In the genomic region with DNA sequence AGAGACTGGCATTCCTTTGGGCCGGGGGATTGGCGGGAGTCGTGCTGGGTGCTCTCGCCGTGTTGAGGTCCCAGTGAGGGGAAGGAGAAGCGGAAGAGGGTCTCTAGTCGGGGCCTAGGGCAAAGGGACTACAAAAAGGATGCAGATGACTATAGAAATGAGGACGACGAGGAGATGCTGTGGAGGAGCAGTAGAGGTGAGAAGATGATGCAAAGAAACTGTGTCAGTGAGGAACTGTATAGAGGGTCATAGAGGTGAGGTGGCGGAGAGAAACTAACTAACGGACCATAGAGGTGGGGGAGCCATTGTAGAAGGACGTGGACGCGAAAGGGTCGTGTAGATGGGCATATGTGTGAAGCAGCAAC, we compare ENCODE assay signal across 8 cellular contexts. TPM values are rescaled to one million over a fixed set of nuclear protein-coding genes. Genes with fewer than 3 reads are reported as not detected.
DNase-seq lines count a peak whose midpoint lies in the region; ATAC-seq, FAIRE-seq and TF ChIP-seq lines count a peak whose summit lies in the region.

No MANE protein-coding gene starts in this region.

- peak overlapping the region; percentile 96 to 97 for H3K27ac ChIP-seq in A549
- H3K27ac ChIP-seq in K562 (ENCODE audit: extremely low read depth, low read depth, low read length), result peak overlapping the region; percentile 87

- in situ Hi-C loops in K562 (cut with MboI), result loop anchor here (25.0 kb wide), 1 partner anchor 1050 kb away; no protein-coding TSS in a partner anchor

- TF ChIP-seq POLR2A in A549 (IDR thresholded peaks at IDR 0.05; ENCODE audit: low read length), result no peak
- TF ChIP-seq POLR2A in K562 (conservative IDR thresholded peaks at IDR 0.05), result no peak; the same call in 1 of the 2 replicates

- H4K20me1 ChIP-seq in K562 (replicated peaks; ENCODE audit: control insufficient read depth, insufficient read depth, low read length), result peaks cover 6% of the 10 kb centered on the region; the same call in 1 of the 2 replicates

- H3K9me3 ChIP-seq in A549 (no peaks in the 10 kb centered on the region), K562 (replicated peaks; ENCODE audit: control insufficient read depth, insufficient read depth, low read depth, low read length) (no peaks in the 10 kb centered on the region), mononuclear cell (ENCODE audit: low read depth, low read length) (no peaks in the 10 kb centered on the region)

- no peak for FAIRE-seq in A549 (lab: Jason Lieb, UNC)
- peak; percentile 37 for FAIRE-seq in K562 (lab: Jason Lieb, UNC)

- TF ChIP-seq EP300 in A549 (IDR thresholded peaks at IDR 0.05), result no peak
- TF ChIP-seq EP300 in K562 (IDR thresholded peaks at IDR 0.05; ENCODE audit: low read length), result no peak

- intact Hi-C loops in K562 (cut with micrococcal nuclease), result no loop called here

- H3K4me2 ChIP-seq in A549 (peak overlapping the region; percentile 96), K562 (ENCODE audit: insufficient read depth, low read length) (peak overlapping the region; percentile 97)

- 2% methylated on average over 15 of the region's 15 CpGs for WGBS in A549 (ENCODE audit: missing lambda C conversion rate)
- WGBS in K562 (ENCODE audit: insufficient coverage, low coverage, missing lambda C conversion rate), result under 1% methylated on average over 13 of the region's 15 CpGs

- ATAC-seq in A549 (peak; percentile 14 to 33; a peak in 4 of 6 replicates), HG02798 (IDR thresholded peaks at IDR 0.05; ENCODE audit: poor library complexity, unreplicated experiment) (peak; percentile 8), K562 (peak; percentile 28), GM21717 (IDR thresholded peaks at IDR 0.05; ENCODE audit: unreplicated experiment) (no peak), HG03039 (IDR thresholded peaks at IDR 0.05; ENCODE audit: unreplicated experiment) (no peak)

- no peak for TF ChIP-seq RAD21 in A549 (conservative IDR thresholded peaks at IDR 0.05 in 1 of 2, IDR thresholded peaks at IDR 0.05 in 1 of 2)
- no peak for TF ChIP-seq RAD21 in K562 (CRISPR knock-in tag; conservative IDR thresholded peaks at IDR 0.05 in 1 of 2, IDR thresholded peaks at IDR 0.05 in 1 of 2)

- peaks cover 31% of the 10 kb centered on the region for H3K4me1 ChIP-seq in A549
- H3K4me1 ChIP-seq in K562 (replicated peaks in 1 of 2; ENCODE audit: control insufficient read depth in 2 of 2, insufficient read depth in 2 of 2, low read length in 2 of 2), result peaks cover 16 to 21% of the 10 kb centered on the region in 2 experiments; a peak in 4 of 5 replicates
- H3K4me1 ChIP-seq in mononuclear cell (ENCODE audit: insufficient read depth, low read length), result peaks cover 22% of the 10 kb centered on the region

- H3K79me2 ChIP-seq in K562 (ENCODE audit: control insufficient read depth, insufficient read depth, low read length), result peaks cover 59% of the 10 kb centered on the region

- TSS peak; percentile 83 for BruUV-seq in K562 (replicated peaks; lab: Mats Ljungman, UMichigan)

- no peaks in the 10 kb centered on the region for H3K9me1 ChIP-seq in K562 (ENCODE audit: control insufficient read depth, insufficient read depth, low read length)

- peaks cover 54% of the 10 kb centered on the region; the same call in 2 of the 3 replicates for H3K36me3 ChIP-seq in K562 (ENCODE audit: control insufficient read depth, insufficient read depth, low read length)

- no peaks in the 10 kb centered on the region for H3K27me3 ChIP-seq in K562 (ENCODE audit: control insufficient read depth in 2 of 2, insufficient read depth in 2 of 2, low read length in 2 of 2)
- no peaks in the 10 kb centered on the region for H3K27me3 ChIP-seq in mononuclear cell (ENCODE audit: insufficient read depth, low read length)

- CTCF ChIA-PET in A549 (lab: Yijun Ruan, JAX) (interaction anchor here (1.4 to 25.8 kb wide), 4 partner anchors 11 to 155 kb away, joined by 3 to 608 read pairs (median 196); a partner anchor contains a TSS), K562 (lab: Yijun Ruan, JAX; ENCODE audit: low intra/inter-chr PET ratio) (no interaction called here)

- H3K4me3 ChIP-seq in A549 (peak overlapping the region; percentile 83), K562 (peak overlapping the region; percentile 95), mononuclear cell (ENCODE audit: low read length) (peak overlapping the region; percentile 93)

- peak overlapping the region; percentile 98 for H2AFZ ChIP-seq in K562 (ENCODE audit: low read depth, low read length)

- DNase-seq in A549 (ENCODE audit: low read depth in 1 of 2, low spot score in 1 of 2) (no peak), K562 (ENCODE audit: extremely low read depth in 1 of 4, low spot score in 3 of 4) (no peak), SHP77 treated with DMSO at 0.1 percent for 48 hours (lab: John Stamatoyannopoulos, UW) (no peak), NCI-H1105 treated with DMSO at 0.1 percent for 48 hours (lab: John Stamatoyannopoulos, UW) (no peak)

- H3K9ac ChIP-seq in K562 (ENCODE audit: insufficient read depth in 1 of 2, low read depth in 2 of 2, low read length in 2 of 2), result peak overlapping the region; percentile 95 to 99

- TF ChIP-seq CTCF in A549 (IDR thresholded peaks at IDR 0.05), result no peak
- no peak for TF ChIP-seq CTCF in K562 (IDR thresholded peaks at IDR 0.05 in 2 of 3, conservative IDR thresholded peaks at IDR 0.05 in 1 of 3; ENCODE audit: insufficient read depth in 2 of 3, low read depth in 1 of 3, low read length in 3 of 3)

- POLR2A ChIA-PET in A549 (lab: Yijun Ruan, JAX) (interaction anchor here (1.0 to 1.8 kb wide), 4 partner anchors 9 to 73 kb away, joined by 3 to 6 read pairs (median 4); no protein-coding TSS in a partner anchor), K562 (lab: Yijun Ruan, JAX) (interaction anchor here (1.0 kb wide), 1 partner anchor 48 kb away, joined by 4 read pairs; no protein-coding TSS in a partner anchor)

RNA-seq across cellular contexts. Expression of a gene that starts 0.3 kb away (rescaled TPM):
- polyA plus RNA-seq in A549 (2011; rRNA removed) (21.1 and 26.7 TPM in 2 replicates), A549 (2017; fragmentation: RNase III; extraction: RNeasy Plus Mini Kit Qiagen cat#74134 plus additional on column Dnase treatment) (34.7 to 36.0 TPM (median 35.9 TPM) in 3 replicates), K562 (2011; rRNA removed) (16.1 and 17.4 TPM in 2 replicates), K562 (2014; fragmentation: Illumina TruSeq; extraction: Trizol) (34.7 and 35.5 TPM in 2 replicates), K562 (2014; fragmentation: Nextera tagmentation; extraction: Ambion mirVana) (10 to 100 TPM; 11.6 to 14.8 TPM), K562 (2014; rRNA removed) (16.6 and 18.9 TPM in 2 replicates)
- polyA plus RNA-seq in A549 (2012; cell fraction: cytosol; rRNA removed), result 19.5 and 21.8 TPM in 2 replicates
- polyA plus RNA-seq in A549 (2012; cell fraction: nucleus; rRNA removed), result 16.0 and 20.8 TPM in 2 replicates
- polyA minus RNA-seq in A549 (2011; rRNA and poly(A)+ RNA removed), result 21.0 and 21.4 TPM in 2 replicates
- total RNA-seq in K562 (2011; cell fraction: chromatin; rRNA removed; ENCODE audit: low replicate concordance), result 20.7 and 34.6 TPM in 2 replicates
- total RNA-seq in K562 (2011; cell fraction: nucleolus; rRNA removed), result 16.7 and 19.2 TPM in 2 replicates
- total RNA-seq in K562 (2011; cell fraction: nucleoplasm; rRNA removed), result 17.9 and 20.4 TPM in 2 replicates
- total RNA-seq in K562 (2014; rRNA removed) (17.9 and 20.6 TPM in 2 replicates), K562 (2014; rRNA removed; fragmentation: Illumina TruSeq; extraction: Trizol) (16.6 and 18.0 TPM in 2 replicates), K562 (2015; rRNA removed; fragmentation: Illumina TruSeq; extraction: Trizol) (13.6 and 14.3 TPM in 2 replicates), K562 (2021) (19.2 and 24.5 TPM in 2 replicates), mononuclear cell (2.0 TPM)
- 13.8 and 17.6 TPM in 2 replicates for polyA plus RNA-seq in K562 (2011; cell fraction: cytosol; rRNA removed)
- polyA plus RNA-seq in K562 (2011; cell fraction: nucleus; rRNA removed), result 13.3 and 19.8 TPM in 2 replicates
- 10.5 and 24.8 TPM in 2 replicates for polyA plus RNA-seq in K562 (2012)
- 15.7 and 22.2 TPM in 2 replicates for polyA minus RNA-seq in K562 (2011; rRNA and poly(A)+ RNA removed)
- 8.4 and 13.6 TPM in 2 replicates for polyA minus RNA-seq in K562 (2011; cell fraction: cytosol; rRNA and poly(A)+ RNA removed)
- 7.5 and 8.2 TPM in 2 replicates for polyA minus RNA-seq in K562 (2011; cell fraction: nucleus; rRNA and poly(A)+ RNA removed)

RNA-seq across cellular contexts. Expression of a gene that starts 0.4 kb away (rescaled TPM):
- 76.3 and 77.4 TPM in 2 replicates for polyA plus RNA-seq in A549 (2011; rRNA removed)
- 193 and 212 TPM in 2 replicates for polyA plus RNA-seq in A549 (2012; cell fraction: cytosol; rRNA removed)
- 145 and 218 TPM in 2 replicates for polyA plus RNA-seq in A549 (2012; cell fraction: nucleus; rRNA removed)
- 82.2 to 86.7 TPM (median 83.4 TPM) in 3 replicates for polyA plus RNA-seq in A549 (2017; fragmentation: RNase III; extraction: RNeasy Plus Mini Kit Qiagen cat#74134 plus additional on column Dnase treatment)
- 17.5 and 27.5 TPM in 2 replicates for polyA minus RNA-seq in A549 (2011; rRNA and poly(A)+ RNA removed)
- 12.8 and 41.1 TPM in 2 replicates for total RNA-seq in K562 (2011; cell fraction: chromatin; rRNA removed; ENCODE audit: low replicate concordance)
- total RNA-seq in K562 (2011; cell fraction: nucleolus; rRNA removed), result 39.1 and 47.4 TPM in 2 replicates
- 21.9 and 30.8 TPM in 2 replicates for total RNA-seq in K562 (2011; cell fraction: nucleoplasm; rRNA removed)
- 55.9 and 63.2 TPM in 2 replicates for total RNA-seq in K562 (2014; rRNA removed)
- total RNA-seq in K562 (2014; rRNA removed; fragmentation: Illumina TruSeq; extraction: Trizol), result 20.5 and 21.3 TPM in 2 replicates
- 40.0 and 42.5 TPM in 2 replicates for total RNA-seq in K562 (2015; rRNA removed; fragmentation: Illumina TruSeq; extraction: Trizol)
- total RNA-seq in K562 (2021), result 47.0 and 48.5 TPM in 2 replicates
- polyA plus RNA-seq in K562 (2011; rRNA removed), result 37.2 and 47.6 TPM in 2 replicates
- polyA plus RNA-seq in K562 (2011; cell fraction: cytosol; rRNA removed), result 62.0 and 116 TPM in 2 replicates
- polyA plus RNA-seq in K562 (2011; cell fraction: nucleus; rRNA removed), result 74.2 and 104 TPM in 2 replicates
- polyA plus RNA-seq in K562 (2012), result 58.5 and 65.3 TPM in 2 replicates
- polyA plus RNA-seq in K562 (2014; fragmentation: Illumina TruSeq; extraction: Trizol), result 29.1 and 50.5 TPM in 2 replicates
- 10 to 100 TPM; 15.1 to 25.6 TPM for polyA plus RNA-seq in K562 (2014; fragmentation: Nextera tagmentation; extraction: Ambion mirVana)
- 63.7 and 77.5 TPM in 2 replicates for polyA plus RNA-seq in K562 (2014; rRNA removed)
- polyA minus RNA-seq in K562 (2011; rRNA and poly(A)+ RNA removed), result 7.5 and 9.8 TPM in 2 replicates
- polyA minus RNA-seq in K562 (2011; cell fraction: cytosol; rRNA and poly(A)+ RNA removed), result 15.6 and 15.7 TPM in 2 replicates
- 26.4 and 27.4 TPM in 2 replicates for polyA minus RNA-seq in K562 (2011; cell fraction: nucleus; rRNA and poly(A)+ RNA removed)
- 18.9 TPM for total RNA-seq in mononuclear cell

RNA-seq across cellular contexts. Expression of a gene that starts 11.9 kb away (rescaled TPM):
- polyA plus RNA-seq in A549 (2011; rRNA removed) (13.8 and 15.7 TPM in 2 replicates), A549 (2017; fragmentation: RNase III; extraction: RNeasy Plus Mini Kit Qiagen cat#74134 plus additional on column Dnase treatment) (23.8 to 35.5 TPM (median 34.0 TPM) in 3 replicates), K562 (2011; rRNA removed) (14.7 and 29.0 TPM in 2 replicates), K562 (2014; fragmentation: Illumina TruSeq; extraction: Trizol) (11.8 and 30.3 TPM in 2 replicates), K562 (2014; fragmentation: Nextera tagmentation; extraction: Ambion mirVana) (under 1 TPM; 0.23 to 0.59 TPM), K562 (2014; rRNA removed) (42.5 and 43.7 TPM in 2 replicates)
- 24.1 and 41.0 TPM in 2 replicates for polyA plus RNA-seq in A549 (2012; cell fraction: cytosol; rRNA removed)
- polyA plus RNA-seq in A549 (2012; cell fraction: nucleus; rRNA removed), result 98.0 and 113 TPM in 2 replicates
- 17.2 and 17.9 TPM in 2 replicates for polyA minus RNA-seq in A549 (2011; rRNA and poly(A)+ RNA removed)
- 28.9 and 51.1 TPM in 2 replicates for total RNA-seq in K562 (2011; cell fraction: chromatin; rRNA removed; ENCODE audit: low replicate concordance)
- 36.8 and 39.7 TPM in 2 replicates for total RNA-seq in K562 (2011; cell fraction: nucleolus; rRNA removed)
- total RNA-seq in K562 (2011; cell fraction: nucleoplasm; rRNA removed), result 26.9 and 34.2 TPM in 2 replicates
- total RNA-seq in K562 (2014; rRNA removed) (27.2 and 31.7 TPM in 2 replicates), K562 (2014; rRNA removed; fragmentation: Illumina TruSeq; extraction: Trizol) (5.4 and 6.4 TPM in 2 replicates), K562 (2015; rRNA removed; fragmentation: Illumina TruSeq; extraction: Trizol) (18.5 and 19.8 TPM in 2 replicates), K562 (2021) (38.6 and 42.1 TPM in 2 replicates), mononuclear cell (8.1 TPM)
- 28.1 and 68.0 TPM in 2 replicates for polyA plus RNA-seq in K562 (2011; cell fraction: cytosol; rRNA removed)
- 65.4 and 125 TPM in 2 replicates for polyA plus RNA-seq in K562 (2011; cell fraction: nucleus; rRNA removed)
- polyA plus RNA-seq in K562 (2012), result 34.1 and 35.5 TPM in 2 replicates
- 8.0 and 8.6 TPM in 2 replicates for polyA minus RNA-seq in K562 (2011; rRNA and poly(A)+ RNA removed)
- polyA minus RNA-seq in K562 (2011; cell fraction: cytosol; rRNA and poly(A)+ RNA removed), result 19.6 and 24.0 TPM in 2 replicates
- 19.8 and 24.9 TPM in 2 replicates for polyA minus RNA-seq in K562 (2011; cell fraction: nucleus; rRNA and poly(A)+ RNA removed)

RNA-seq across cellular contexts. Expression of a gene that starts 18.4 kb away (rescaled TPM):
- polyA plus RNA-seq in A549 (2011; rRNA removed), result 17.4 and 31.1 TPM in 2 replicates
- polyA plus RNA-seq in A549 (2012; cell fraction: cytosol; rRNA removed), result 10.7 and 14.0 TPM in 2 replicates
- 22.3 and 28.5 TPM in 2 replicates for polyA plus RNA-seq in A549 (2012; cell fraction: nucleus; rRNA removed)
- polyA plus RNA-seq in A549 (2017; fragmentation: RNase III; extraction: RNeasy Plus Mini Kit Qiagen cat#74134 plus additional on column Dnase treatment), result 10.2 to 13.5 TPM (median 13.3 TPM) in 3 replicates
- polyA minus RNA-seq in A549 (2011; rRNA and poly(A)+ RNA removed), result 27.1 and 33.0 TPM in 2 replicates
- total RNA-seq in K562 (2011; cell fraction: chromatin; rRNA removed; ENCODE audit: low replicate concordance), result 25.4 and 47.7 TPM in 2 replicates
- total RNA-seq in K562 (2011; cell fraction: nucleolus; rRNA removed), result 20.2 and 21.7 TPM in 2 replicates
- 27.2 and 39.2 TPM in 2 replicates for total RNA-seq in K562 (2011; cell fraction: nucleoplasm; rRNA removed)
- total RNA-seq in K562 (2014; rRNA removed), result 1.7 and 1.9 TPM in 2 replicates
- total RNA-seq in K562 (2014; rRNA removed; fragmentation: Illumina TruSeq; extraction: Trizol), result 1.3 and 1.5 TPM in 2 replicates
- 0.40 and 0.83 TPM in 2 replicates for total RNA-seq in K562 (2015; rRNA removed; fragmentation: Illumina TruSeq; extraction: Trizol)
- total RNA-seq in K562 (2021), result 4.1 and 4.2 TPM in 2 replicates
- 5.7 and 11.0 TPM in 2 replicates for polyA plus RNA-seq in K562 (2011; rRNA removed)
- polyA plus RNA-seq in K562 (2011; cell fraction: cytosol; rRNA removed), result 9.6 and 12.7 TPM in 2 replicates
- polyA plus RNA-seq in K562 (2011; cell fraction: nucleus; rRNA removed), result 27.9 and 42.5 TPM in 2 replicates
- 3.1 and 3.8 TPM in 2 replicates for polyA plus RNA-seq in K562 (2012)
- polyA plus RNA-seq in K562 (2014; fragmentation: Illumina TruSeq; extraction: Trizol), result 6.6 and 7.8 TPM in 2 replicates
- 1 to 10 TPM; 1.2 to 1.8 TPM for polyA plus RNA-seq in K562 (2014; fragmentation: Nextera tagmentation; extraction: Ambion mirVana)
- polyA plus RNA-seq in K562 (2014; rRNA removed), result 3.9 and 4.2 TPM in 2 replicates
- 5.3 and 6.2 TPM in 2 replicates for polyA minus RNA-seq in K562 (2011; rRNA and poly(A)+ RNA removed)
- polyA minus RNA-seq in K562 (2011; cell fraction: cytosol; rRNA and poly(A)+ RNA removed), result 4.7 and 4.8 TPM in 2 replicates
- 5.0 and 5.2 TPM in 2 replicates for polyA minus RNA-seq in K562 (2011; cell fraction: nucleus; rRNA and poly(A)+ RNA removed)
- 0.10 TPM for total RNA-seq in mononuclear cell

RNA-seq across cellular contexts. Expression of a gene that starts 43.3 kb away (rescaled TPM):
- 0.20 and 0.21 TPM in 2 replicates for polyA plus RNA-seq in A549 (2011; rRNA removed)
- polyA plus RNA-seq in A549 (2012; cell fraction: cytosol; rRNA removed), result 0.94 and 1.1 TPM in 2 replicates
- 2.1 and 2.3 TPM in 2 replicates for polyA plus RNA-seq in A549 (2012; cell fraction: nucleus; rRNA removed)
- 0.56 to 0.79 TPM (median 0.63 TPM) in 3 replicates for polyA plus RNA-seq in A549 (2017; fragmentation: RNase III; extraction: RNeasy Plus Mini Kit Qiagen cat#74134 plus additional on column Dnase treatment)
- polyA minus RNA-seq in A549 (2011; rRNA and poly(A)+ RNA removed), result 0.25 and 0.44 TPM in 2 replicates
- total RNA-seq in K562 (2011; cell fraction: chromatin; rRNA removed; ENCODE audit: low replicate concordance), result 0.69 TPM in 1 of 2 replicates, not detected in the other
- total RNA-seq in K562 (2011; cell fraction: nucleolus; rRNA removed), result 0.79 and 0.83 TPM in 2 replicates
- 0.44 and 0.46 TPM in 2 replicates for total RNA-seq in K562 (2011; cell fraction: nucleoplasm; rRNA removed)
- 0.16 and 0.23 TPM in 2 replicates for total RNA-seq in K562 (2014; rRNA removed)
- 0.04 TPM in 1 of 2 replicates, not detected in the other for total RNA-seq in K562 (2014; rRNA removed; fragmentation: Illumina TruSeq; extraction: Trizol)
- 0.04 and 0.07 TPM in 2 replicates for total RNA-seq in K562 (2015; rRNA removed; fragmentation: Illumina TruSeq; extraction: Trizol)
- 0.09 and 0.29 TPM in 2 replicates for total RNA-seq in K562 (2021)
- 0.24 and 0.28 TPM in 2 replicates for polyA plus RNA-seq in K562 (2011; rRNA removed)
- 0.15 and 0.57 TPM in 2 replicates for polyA plus RNA-seq in K562 (2011; cell fraction: cytosol; rRNA removed)
- 0.62 and 0.97 TPM in 2 replicates for polyA plus RNA-seq in K562 (2011; cell fraction: nucleus; rRNA removed)
- polyA plus RNA-seq in K562 (2012), result 0.09 and 0.54 TPM in 2 replicates
- polyA plus RNA-seq in K562 (2014; fragmentation: Illumina TruSeq; extraction: Trizol), result 0.04 TPM in 1 of 2 replicates, not detected in the other
- polyA plus RNA-seq in K562 (2014; fragmentation: Nextera tagmentation; extraction: Ambion mirVana), result not detected
- polyA plus RNA-seq in K562 (2014; rRNA removed), result 0.04 and 0.07 TPM in 2 replicates
- polyA minus RNA-seq in K562 (2011; rRNA and poly(A)+ RNA removed), result 0.14 TPM in 1 of 2 replicates, not detected in the other
- 0.38 TPM in 1 of 2 replicates, not detected in the other for polyA minus RNA-seq in K562 (2011; cell fraction: cytosol; rRNA and poly(A)+ RNA removed)
- polyA minus RNA-seq in K562 (2011; cell fraction: nucleus; rRNA and poly(A)+ RNA removed), result 0.44 and 0.67 TPM in 2 replicates
- 0.21 TPM for total RNA-seq in mononuclear cell

Comparison
In these comparisons a context has a peak if more than half of its experiments do, and no peak if none do; other contexts are left out.
1. ATAC-seq: peak in A549 (2 of 2), HG02798 (single experiment) and K562 (single experiment); none in GM21717 (single experiment) and HG03039 (single experiment).
2. Peak in every context shown above with its lines, with median percentiles within 50 percentile points of each other: H3K4me3 ChIP-seq.